Comparison of ENCODE assay signal across 1 cellular context in genomic region chr6:31969712-31970603, GRCh38.
TF ChIP-seq lines count a peak whose summit lies in the region.

No MANE protein-coding gene starts in this region.

TF ChIP-seq in GM23338, 12 proteins besides CTCF, POLR2A, EP300 and RAD21 (continued from another document):
- TF ChIP-seq ETS1 (IDR thresholded peaks at IDR 0.05) (no peak), STAT1 (IDR thresholded peaks at IDR 0.05; ENCODE audit: unreplicated experiment) (no peak), EZH2phosphoT487 (IDR thresholded peaks at IDR 0.05; ENCODE audit: unreplicated experiment) (no peak), EZH2 (IDR thresholded peaks at IDR 0.05; ENCODE audit: low read depth, unreplicated experiment) (no peak), ZNF462 (CRISPR knock-in tag; IDR thresholded peaks at IDR 0.05) (no peak)
